19 cellular contexts compared by ENCODE assay signal in the genomic region with DNA sequence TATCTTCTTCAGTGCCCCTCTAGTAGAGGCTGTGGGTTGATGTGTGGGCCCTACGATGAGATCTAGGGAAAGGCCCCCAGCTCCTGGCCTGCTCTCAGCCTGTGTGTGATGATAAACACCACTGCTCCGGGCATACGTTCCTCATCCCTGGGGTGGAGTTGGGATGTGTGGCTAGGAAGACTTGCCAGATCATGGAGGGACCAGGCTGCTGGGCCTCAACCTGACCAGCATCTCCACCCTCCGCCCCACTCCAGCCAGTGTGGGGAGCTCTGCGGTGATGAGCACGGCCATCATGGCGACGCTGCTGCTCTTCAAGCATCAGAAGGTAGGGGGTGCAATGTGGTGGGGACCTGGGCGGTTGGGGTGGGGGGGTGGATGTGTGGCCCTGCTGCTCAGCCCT.
DNase-seq lines count a peak whose midpoint lies in the region; ATAC-seq and TF ChIP-seq lines count a peak whose summit lies in the region.
"Had no signal": no experiment of that assay in that cellular context is flagged by ENCODE, and none has a peak within 500 bp of the region (broad histone marks: within the 10 kb centered on the region; RNA-seq: fewer than 3 reads in every experiment).

No MANE protein-coding gene starts in this region.

- no peak overlapping the region for H3K14ac ChIP-seq in neuronal stem cell (ENCODE audit: low read length)

- H3K4me2 ChIP-seq in neuronal stem cell (ENCODE audit: insufficient read depth, low read length, poor library complexity, severe bottlenecking): no peak overlapping the region
- H3K4me2 ChIP-seq: BLaER1 treated with 17β-estradiol and CSF1 and Interleukin-3, amounts not matched to agents 10 nM and 100 nM; GM23338 had no signal

- no peak overlapping the region for H3K27ac ChIP-seq in neuronal stem cell (replicated peaks; ENCODE audit: low read length)
- H3K27ac ChIP-seq: BLaER1 treated with 17β-estradiol and CSF1 and Interleukin-3, amounts not matched to agents 10 nM and 100 nM had no signal

- no peak overlapping the region for H2AFZ ChIP-seq in neuronal stem cell (ENCODE audit: low read length)
- H2AFZ ChIP-seq: GM23338 had no signal

- no peak overlapping the region for H2BK12ac ChIP-seq in neuronal stem cell (ENCODE audit: low read length)

- H2BK5ac ChIP-seq in neuronal stem cell (ENCODE audit: low read length): no peak overlapping the region

- H3K36me3 ChIP-seq in BE2C (no peaks in the 10 kb centered on the region), neuronal stem cell (replicated peaks in 1 of 2; ENCODE audit: control insufficient read depth in 2 of 2, insufficient read depth in 2 of 2, low read length in 2 of 2) (no peaks in the 10 kb centered on the region)
- H3K36me3 ChIP-seq: BLaER1 treated with 17β-estradiol and CSF1 and Interleukin-3, amounts not matched to agents 10 nM and 100 nM had no signal

- no peak overlapping the region for H3K27ac Mint-ChIP-seq in activated CD4-positive, alpha-beta T cell treated with anti-CD3 and anti-CD28 coated beads, Interleukin-2, amount 10 ng/mL, durations not matched to agents 24 days and 14 days
- H3K27ac Mint-ChIP-seq in WTC11: no peak overlapping the region
- no peak overlapping the region for H3K27ac Mint-ChIP-seq in activated T-cell treated with anti-CD3 and anti-CD28 coated beads, Interleukin-2, amount 50 U/mL, for 24 hours
- H3K27ac Mint-ChIP-seq in stimulated activated effector memory CD8-positive, alpha-beta T cell treated with anti-CD3 and anti-CD28 coated beads, Interleukin-12 subunit alpha, Interleukin-12 subunit beta, amount 100 ng/mL, for 72 hours: no peak overlapping the region
- H3K27ac Mint-ChIP-seq: CD8-positive, alpha-beta T cell; GM23338 had no signal

- peak; percentile 66 for ATAC-seq in WTC11
- no peak for ATAC-seq in stimulated activated effector memory CD8-positive, alpha-beta T cell treated with anti-CD3 and anti-CD28 coated beads, Interleukin-12 subunit alpha, Interleukin-12 subunit beta, amount 100 ng/mL, for 72 hours
- ATAC-seq: CD8-positive, alpha-beta T cell; GM12878; GM23338 had no signal

- no peaks in the 10 kb centered on the region for H3K4me1 ChIP-seq in BE2C
- no peaks in the 10 kb centered on the region for H3K4me1 ChIP-seq in neuronal stem cell (ENCODE audit: control insufficient read depth in 2 of 2, insufficient read depth in 1 of 2, low read depth in 1 of 2, low read length in 2 of 2)
- H3K4me1 ChIP-seq: BLaER1 treated with 17β-estradiol and CSF1 and Interleukin-3, amounts not matched to agents 10 nM and 100 nM had no signal

- CTCF ChIA-PET in WTC11 (lab: Charles Lee): interaction anchor here (0.5 to 0.6 kb wide), 3 partner anchors 569 to 728 kb away, joined by 3 to 5 read pairs (median 4); no protein-coding TSS in a partner anchor

- H2AK5ac ChIP-seq in neuronal stem cell (ENCODE audit: low read depth, low read length): no peak overlapping the region

- WGBS in neuronal stem cell (ENCODE audit: extremely low coverage in 2 of 2, insufficient read length in 2 of 2, insufficient replicate concordance in 1 of 2), 2 donors: no CpG with 5 or more reads among the region's 9 CpGs

- no peak overlapping the region for H2BK15ac ChIP-seq in neuronal stem cell (ENCODE audit: low read length)

- H4K91ac ChIP-seq in neuronal stem cell (ENCODE audit: low read depth, low read length, poor library complexity): no peak overlapping the region

- H3K27me3 ChIP-seq in BE2C (no peaks in the 10 kb centered on the region), neuronal stem cell (ENCODE audit: control insufficient read depth in 3 of 3, insufficient read depth in 3 of 3, low read depth in 1 of 3, low read length in 3 of 3) (no peaks in the 10 kb centered on the region)
- H3K27me3 ChIP-seq: BLaER1 treated with 17β-estradiol and CSF1 and Interleukin-3, amounts not matched to agents 10 nM and 100 nM had no signal

- POLR2A ChIA-PET in WTC11 (lab: Charles Lee): no interaction called here

- H2BK120ac ChIP-seq in neuronal stem cell (ENCODE audit: low read depth, low read length): no peak overlapping the region

- no peak overlapping the region for H3K4ac ChIP-seq in neuronal stem cell (ENCODE audit: low read length)

- H3K9ac ChIP-seq in neuronal stem cell (ENCODE audit: low read depth, low read length, poor library complexity): peak overlapping the region; percentile 21
- H3K9ac ChIP-seq: BLaER1 treated with 17β-estradiol and CSF1 and Interleukin-3, amounts not matched to agents 10 nM and 100 nM had no signal

- H3K27me3 Mint-ChIP-seq in activated CD4-positive, alpha-beta T cell treated with anti-CD3 and anti-CD28 coated beads, Interleukin-2, amount 10 ng/mL, durations not matched to agents 24 days and 14 days: no peaks in the 10 kb centered on the region
- peaks cover 9% of the 10 kb centered on the region; the same call in 1 of the 2 replicates for H3K27me3 Mint-ChIP-seq in WTC11 (ENCODE audit: low read depth)
- no peaks in the 10 kb centered on the region for H3K27me3 Mint-ChIP-seq in activated T-cell treated with anti-CD3 and anti-CD28 coated beads, Interleukin-2, amount 50 U/mL, for 24 hours

- H3K23ac ChIP-seq in neuronal stem cell (ENCODE audit: low read depth, low read length, poor library complexity): no peak overlapping the region

- no peak overlapping the region for H4K8ac ChIP-seq in neuronal stem cell (ENCODE audit: low read depth, low read length)

- no peak overlapping the region for H3K18ac ChIP-seq in neuronal stem cell (ENCODE audit: low read length)

- peaks cover 2% of the 10 kb centered on the region for H3K79me1 ChIP-seq in neuronal stem cell (ENCODE audit: low read depth, low read length)

- no peak for TF ChIP-seq CTCF in BE2C (IDR thresholded peaks at IDR 0.05; ENCODE audit: low read depth, low read length)
- no peak for TF ChIP-seq CTCF in WTC11 (IDR thresholded peaks at IDR 0.05)

- peaks cover 10% of the 10 kb centered on the region for H3K9me3 Mint-ChIP-seq in activated CD4-positive, alpha-beta T cell treated with anti-CD3 and anti-CD28 coated beads, Interleukin-2, amount 10 ng/mL, durations not matched to agents 24 days and 14 days
- H3K9me3 Mint-ChIP-seq in WTC11: peaks cover 7% of the 10 kb centered on the region
- peaks cover 22% of the 10 kb centered on the region for H3K9me3 Mint-ChIP-seq in activated T-cell treated with anti-CD3 and anti-CD28 coated beads, Interleukin-2, amount 50 U/mL, for 24 hours
- H3K9me3 Mint-ChIP-seq in stimulated activated effector memory CD8-positive, alpha-beta T cell treated with anti-CD3 and anti-CD28 coated beads, Interleukin-12 subunit alpha, Interleukin-12 subunit beta, amount 100 ng/mL, for 72 hours: peaks cover 9% of the 10 kb centered on the region

- H3K9me3 ChIP-seq in BE2C (no peaks in the 10 kb centered on the region), neuronal stem cell (replicated peaks in 1 of 2; ENCODE audit: control insufficient read depth in 2 of 2, insufficient read depth in 1 of 2, low read depth in 1 of 2, low read length in 2 of 2) (no peaks in the 10 kb centered on the region)

- H3K4me1 Mint-ChIP-seq in activated CD4-positive, alpha-beta T cell treated with anti-CD3 and anti-CD28 coated beads, Interleukin-2, amount 10 ng/mL, durations not matched to agents 24 days and 14 days: no peaks in the 10 kb centered on the region
- H3K4me1 Mint-ChIP-seq in WTC11: no peaks in the 10 kb centered on the region
- no peaks in the 10 kb centered on the region for H3K4me1 Mint-ChIP-seq in activated T-cell treated with anti-CD3 and anti-CD28 coated beads, Interleukin-2, amount 50 U/mL, for 24 hours (ENCODE audit: low read depth)
- no peaks in the 10 kb centered on the region for H3K4me1 Mint-ChIP-seq in stimulated activated effector memory CD8-positive, alpha-beta T cell treated with anti-CD3 and anti-CD28 coated beads, Interleukin-12 subunit alpha, Interleukin-12 subunit beta, amount 100 ng/mL, for 72 hours
- H3K4me1 Mint-ChIP-seq: GM23338 had no signal

- H3K36me3 Mint-ChIP-seq in activated CD4-positive, alpha-beta T cell treated with anti-CD3 and anti-CD28 coated beads, Interleukin-2, amount 10 ng/mL, durations not matched to agents 24 days and 14 days (ENCODE audit: low read depth): peaks cover 3% of the 10 kb centered on the region
- H3K36me3 Mint-ChIP-seq in WTC11: no peaks in the 10 kb centered on the region
- peaks cover 3% of the 10 kb centered on the region for H3K36me3 Mint-ChIP-seq in activated T-cell treated with anti-CD3 and anti-CD28 coated beads, Interleukin-2, amount 50 U/mL, for 24 hours (ENCODE audit: low read depth)
- H3K36me3 Mint-ChIP-seq in stimulated activated effector memory CD8-positive, alpha-beta T cell treated with anti-CD3 and anti-CD28 coated beads, Interleukin-12 subunit alpha, Interleukin-12 subunit beta, amount 100 ng/mL, for 72 hours: no peaks in the 10 kb centered on the region

- DNase-seq in activated CD4-positive, alpha-beta T cell treated with anti-CD3 and anti-CD28 coated beads, Interleukin-2, amount 10 ng/mL, durations not matched to agents 24 days and 14 days: peak; percentile 42
- DNase-seq in activated CD4-positive, alpha-beta T cell treated with anti-CD3 and anti-CD28 coated beads for 4 hours: no peak
- peak; percentile 3 for DNase-seq in BE2C
- DNase-seq in WTC11 (ENCODE audit: low spot score): peak; percentile 11
- DNase-seq in neuronal stem cell (ENCODE audit: low spot score): no peak
- DNase-seq in activated T-cell treated with anti-CD3 and anti-CD28 coated beads, Interleukin-2, amount 50 U/mL, for 24 hours: no peak
- no peak for DNase-seq in dermis blood vessel endothelial cell
- DNase-seq in stimulated activated effector memory CD8-positive, alpha-beta T cell treated with anti-CD3 and anti-CD28 coated beads, Interleukin-12 subunit alpha, Interleukin-12 subunit beta, amount 100 ng/mL, for 72 hours (ENCODE audit: low spot score in 2 of 2): no peak
- DNase-seq: 8988T; Calu3; CD8-positive, alpha-beta T cell; DMS 273 treated with DMSO at 0.1 percent for 48 hours; DMS53; DND-41; EL; HCEC 1CT had no signal

- intact Hi-C loops in activated CD4-positive, alpha-beta T cell treated with anti-CD3 and anti-CD28 coated beads, Interleukin-2, amount 10 ng/mL, durations not matched to agents 24 days and 14 days (cut with micrococcal nuclease): no loop called here

- H3K4me3 Mint-ChIP-seq in activated CD4-positive, alpha-beta T cell treated with anti-CD3 and anti-CD28 coated beads, Interleukin-2, amount 10 ng/mL, durations not matched to agents 24 days and 14 days: no peak overlapping the region
- no peak overlapping the region for H3K4me3 Mint-ChIP-seq in WTC11
- H3K4me3 Mint-ChIP-seq in activated T-cell treated with anti-CD3 and anti-CD28 coated beads, Interleukin-2, amount 50 U/mL, for 24 hours: no peak overlapping the region
- no peak overlapping the region for H3K4me3 Mint-ChIP-seq in stimulated activated effector memory CD8-positive, alpha-beta T cell treated with anti-CD3 and anti-CD28 coated beads, Interleukin-12 subunit alpha, Interleukin-12 subunit beta, amount 100 ng/mL, for 72 hours
- H3K4me3 Mint-ChIP-seq: CD8-positive, alpha-beta T cell; GM23338 had no signal

- H3K4me3 ChIP-seq in BE2C (ENCODE audit: low read depth, low read length) (no peak overlapping the region), neuronal stem cell (ENCODE audit: low read length in 2 of 2) (peak overlapping the region in 1 of 2 donors; percentile 59)
- H3K4me3 ChIP-seq: BLaER1 treated with 17β-estradiol and CSF1 and Interleukin-3, amounts not matched to agents 10 nM and 100 nM; GM12878; GM23338 had no signal

Comparison
In these comparisons a context has a peak if more than half of its experiments do, and no peak if none do; other contexts are left out.
1. DNase-seq: peak in activated CD4-positive, alpha-beta T cell treated with anti-CD3 and anti-CD28 coated beads, Interleukin-2, amount 10 ng/mL, durations not matched to agents 24 days and 14 days (single experiment), BE2C (single experiment) and WTC11 (single experiment); none in activated CD4-positive, alpha-beta T cell treated with anti-CD3 and anti-CD28 coated beads for 4 hours (0 of 2), neuronal stem cell (single experiment), activated T-cell treated with anti-CD3 and anti-CD28 coated beads, Interleukin-2, amount 50 U/mL, for 24 hours (single experiment), dermis blood vessel endothelial cell (single experiment) and stimulated activated effector memory CD8-positive, alpha-beta T cell treated with anti-CD3 and anti-CD28 coated beads, Interleukin-12 subunit alpha, Interleukin-12 subunit beta, amount 100 ng/mL, for 72 hours (0 of 2).